Comparison of ENCODE assay signal across 1 cellular context in the genomic region with DNA sequence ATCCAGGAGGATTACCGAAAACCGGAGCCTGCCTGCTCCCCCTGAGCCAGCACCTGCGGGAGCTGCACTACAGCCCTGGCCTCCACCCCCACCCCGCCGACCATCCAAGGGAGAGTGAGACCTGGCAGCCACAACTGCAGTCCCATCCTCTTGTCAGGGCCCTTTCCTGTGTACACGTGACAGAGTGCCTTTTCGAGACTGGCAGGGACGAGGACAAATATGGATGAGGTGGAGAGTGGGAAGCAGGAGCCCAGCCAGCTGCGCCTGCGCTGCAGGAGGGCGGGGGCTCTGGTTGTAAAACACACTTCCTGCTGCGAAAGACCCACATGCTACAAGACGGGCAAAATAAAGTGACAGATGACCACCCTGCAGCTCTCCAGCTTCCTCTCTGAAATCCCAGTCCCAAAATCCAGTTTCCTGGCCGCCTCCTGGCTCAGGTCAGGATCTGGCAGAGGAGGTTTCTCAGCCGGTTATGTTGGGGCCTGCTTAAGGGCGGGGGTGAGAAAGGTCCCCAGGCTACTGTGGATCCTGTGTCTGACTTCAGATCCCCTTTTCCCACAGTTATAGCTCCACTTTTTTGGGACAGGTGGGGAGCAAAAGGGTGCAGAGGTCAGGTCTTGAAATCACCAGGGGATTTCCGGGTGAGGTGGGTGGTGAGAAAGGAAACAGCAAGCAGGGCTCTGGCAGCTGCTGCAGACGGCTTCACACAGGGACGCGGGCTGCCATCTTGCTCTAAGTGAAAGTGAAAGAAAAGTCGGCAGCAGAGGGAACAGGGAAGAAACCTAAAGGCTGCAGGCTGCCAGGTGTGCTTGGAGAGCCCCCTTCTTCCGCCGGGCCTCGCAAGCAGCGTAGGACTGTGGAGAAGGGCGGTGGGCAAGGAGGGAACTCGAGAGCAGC.
TF ChIP-seq lines count a peak whose summit lies in the region.

A gene with protein sequence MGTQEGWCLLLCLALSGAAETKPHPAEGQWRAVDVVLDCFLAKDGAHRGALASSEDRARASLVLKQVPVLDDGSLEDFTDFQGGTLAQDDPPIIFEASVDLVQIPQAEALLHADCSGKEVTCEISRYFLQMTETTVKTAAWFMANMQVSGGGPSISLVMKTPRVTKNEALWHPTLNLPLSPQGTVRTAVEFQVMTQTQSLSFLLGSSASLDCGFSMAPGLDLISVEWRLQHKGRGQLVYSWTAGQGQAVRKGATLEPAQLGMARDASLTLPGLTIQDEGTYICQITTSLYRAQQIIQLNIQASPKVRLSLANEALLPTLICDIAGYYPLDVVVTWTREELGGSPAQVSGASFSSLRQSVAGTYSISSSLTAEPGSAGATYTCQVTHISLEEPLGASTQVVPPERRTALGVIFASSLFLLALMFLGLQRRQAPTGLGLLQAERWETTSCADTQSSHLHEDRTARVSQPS (plus strand): TSS at position 695 of the 897 bp plus-strand sequence. CDS start 207 bp downstream, outside the sequence.

TF ChIP-seq in HepG2, 621 proteins besides CTCF, POLR2A, EP300 and RAD21 (continued from another document and continues in another):
- TF ChIP-seq, protein P1, sequence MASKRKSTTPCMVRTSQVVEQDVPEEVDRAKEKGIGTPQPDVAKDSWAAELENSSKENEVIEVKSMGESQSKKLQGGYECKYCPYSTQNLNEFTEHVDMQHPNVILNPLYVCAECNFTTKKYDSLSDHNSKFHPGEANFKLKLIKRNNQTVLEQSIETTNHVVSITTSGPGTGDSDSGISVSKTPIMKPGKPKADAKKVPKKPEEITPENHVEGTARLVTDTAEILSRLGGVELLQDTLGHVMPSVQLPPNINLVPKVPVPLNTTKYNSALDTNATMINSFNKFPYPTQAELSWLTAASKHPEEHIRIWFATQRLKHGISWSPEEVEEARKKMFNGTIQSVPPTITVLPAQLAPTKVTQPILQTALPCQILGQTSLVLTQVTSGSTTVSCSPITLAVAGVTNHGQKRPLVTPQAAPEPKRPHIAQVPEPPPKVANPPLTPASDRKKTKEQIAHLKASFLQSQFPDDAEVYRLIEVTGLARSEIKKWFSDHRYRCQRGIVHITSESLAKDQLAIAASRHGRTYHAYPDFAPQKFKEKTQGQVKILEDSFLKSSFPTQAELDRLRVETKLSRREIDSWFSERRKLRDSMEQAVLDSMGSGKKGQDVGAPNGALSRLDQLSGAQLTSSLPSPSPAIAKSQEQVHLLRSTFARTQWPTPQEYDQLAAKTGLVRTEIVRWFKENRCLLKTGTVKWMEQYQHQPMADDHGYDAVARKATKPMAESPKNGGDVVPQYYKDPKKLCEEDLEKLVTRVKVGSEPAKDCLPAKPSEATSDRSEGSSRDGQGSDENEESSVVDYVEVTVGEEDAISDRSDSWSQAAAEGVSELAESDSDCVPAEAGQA (IDR thresholded peaks at IDR 0.05; ENCODE audit: low read depth): 0 out of 2 replicates have a peak, but pooled peaks have one; percentile 49
- TF ChIP-seq, protein P1 (CRISPR knock-in tag; IDR thresholded peaks at IDR 0.05; ENCODE audit: borderline replicate concordance): no peak
- TF ChIP-seq TP53 (CRISPR knock-in tag; conservative IDR thresholded peaks at IDR 0.05): 0 out of 2 replicates have a peak, but pooled peaks have one; percentile 64
- 0 out of 2 replicates have a peak, but pooled peaks have one; percentile 45 for TF ChIP-seq IRF2 (CRISPR knock-in tag; IDR thresholded peaks at IDR 0.05)
- 0 out of 2 replicates have a peak, but pooled peaks have one; percentile 38 for TF ChIP-seq ZNF790 (CRISPR knock-in tag; IDR thresholded peaks at IDR 0.05; ENCODE audit: borderline replicate concordance)
- TF ChIP-seq PRMT3 (CRISPR knock-in tag; IDR thresholded peaks at IDR 0.05; ENCODE audit: borderline replicate concordance, low read depth): 0 out of 2 replicates have a peak, but pooled peaks have one; percentile 65
- TF ChIP-seq HNRNPK (IDR thresholded peaks at IDR 0.05; ENCODE audit: low read depth, low read length, poor library complexity, severe bottlenecking): no peak
- TF ChIP-seq ZSCAN22 (CRISPR knock-in tag; IDR thresholded peaks at IDR 0.05): no peak
- TF ChIP-seq ZSCAN29 (CRISPR knock-in tag; conservative IDR thresholded peaks at IDR 0.05): peak; percentile 22; the same call in 1 of the 2 replicates
- TF ChIP-seq, protein P2, sequence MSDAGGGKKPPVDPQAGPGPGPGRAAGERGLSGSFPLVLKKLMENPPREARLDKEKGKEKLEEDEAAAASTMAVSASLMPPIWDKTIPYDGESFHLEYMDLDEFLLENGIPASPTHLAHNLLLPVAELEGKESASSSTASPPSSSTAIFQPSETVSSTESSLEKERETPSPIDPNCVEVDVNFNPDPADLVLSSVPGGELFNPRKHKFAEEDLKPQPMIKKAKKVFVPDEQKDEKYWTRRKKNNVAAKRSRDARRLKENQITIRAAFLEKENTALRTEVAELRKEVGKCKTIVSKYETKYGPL (CRISPR knock-in tag; IDR thresholded peaks at IDR 0.05): 0 out of 2 replicates have a peak, but pooled peaks have one; percentile 41
- no peak for TF ChIP-seq CAMTA2 (CRISPR knock-in tag; IDR thresholded peaks at IDR 0.05; ENCODE audit: borderline replicate concordance)
- TF ChIP-seq, protein P3, sequence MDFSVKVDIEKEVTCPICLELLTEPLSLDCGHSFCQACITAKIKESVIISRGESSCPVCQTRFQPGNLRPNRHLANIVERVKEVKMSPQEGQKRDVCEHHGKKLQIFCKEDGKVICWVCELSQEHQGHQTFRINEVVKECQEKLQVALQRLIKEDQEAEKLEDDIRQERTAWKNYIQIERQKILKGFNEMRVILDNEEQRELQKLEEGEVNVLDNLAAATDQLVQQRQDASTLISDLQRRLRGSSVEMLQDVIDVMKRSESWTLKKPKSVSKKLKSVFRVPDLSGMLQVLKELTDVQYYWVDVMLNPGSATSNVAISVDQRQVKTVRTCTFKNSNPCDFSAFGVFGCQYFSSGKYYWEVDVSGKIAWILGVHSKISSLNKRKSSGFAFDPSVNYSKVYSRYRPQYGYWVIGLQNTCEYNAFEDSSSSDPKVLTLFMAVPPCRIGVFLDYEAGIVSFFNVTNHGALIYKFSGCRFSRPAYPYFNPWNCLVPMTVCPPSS (IDR thresholded peaks at IDR 0.05): no peak
- TF ChIP-seq ZNF431 (CRISPR knock-in tag; IDR thresholded peaks at IDR 0.05; ENCODE audit: borderline replicate concordance, low read depth): peak; percentile 24
- TF ChIP-seq KDM3A (CRISPR knock-in tag; IDR thresholded peaks at IDR 0.05; ENCODE audit: low read depth): no peak
- TF ChIP-seq FOSL1 (CRISPR knock-in tag; IDR thresholded peaks at IDR 0.05; ENCODE audit: borderline replicate concordance): no peak
- 0 out of 2 replicates have a peak, but pooled peaks have one; percentile 14 for TF ChIP-seq SIN3A (IDR thresholded peaks at IDR 0.05; ENCODE audit: borderline replicate concordance, low read depth, low read length)
- TF ChIP-seq ZSCAN25 (CRISPR knock-in tag; IDR thresholded peaks at IDR 0.05): peak; percentile 19; the same call in 1 of the 2 replicates
- peak; percentile 75; the same call in 1 of the 2 replicates for TF ChIP-seq ZNF598 (CRISPR knock-in tag; IDR thresholded peaks at IDR 0.05; ENCODE audit: borderline replicate concordance)
- TF ChIP-seq, protein P4, sequence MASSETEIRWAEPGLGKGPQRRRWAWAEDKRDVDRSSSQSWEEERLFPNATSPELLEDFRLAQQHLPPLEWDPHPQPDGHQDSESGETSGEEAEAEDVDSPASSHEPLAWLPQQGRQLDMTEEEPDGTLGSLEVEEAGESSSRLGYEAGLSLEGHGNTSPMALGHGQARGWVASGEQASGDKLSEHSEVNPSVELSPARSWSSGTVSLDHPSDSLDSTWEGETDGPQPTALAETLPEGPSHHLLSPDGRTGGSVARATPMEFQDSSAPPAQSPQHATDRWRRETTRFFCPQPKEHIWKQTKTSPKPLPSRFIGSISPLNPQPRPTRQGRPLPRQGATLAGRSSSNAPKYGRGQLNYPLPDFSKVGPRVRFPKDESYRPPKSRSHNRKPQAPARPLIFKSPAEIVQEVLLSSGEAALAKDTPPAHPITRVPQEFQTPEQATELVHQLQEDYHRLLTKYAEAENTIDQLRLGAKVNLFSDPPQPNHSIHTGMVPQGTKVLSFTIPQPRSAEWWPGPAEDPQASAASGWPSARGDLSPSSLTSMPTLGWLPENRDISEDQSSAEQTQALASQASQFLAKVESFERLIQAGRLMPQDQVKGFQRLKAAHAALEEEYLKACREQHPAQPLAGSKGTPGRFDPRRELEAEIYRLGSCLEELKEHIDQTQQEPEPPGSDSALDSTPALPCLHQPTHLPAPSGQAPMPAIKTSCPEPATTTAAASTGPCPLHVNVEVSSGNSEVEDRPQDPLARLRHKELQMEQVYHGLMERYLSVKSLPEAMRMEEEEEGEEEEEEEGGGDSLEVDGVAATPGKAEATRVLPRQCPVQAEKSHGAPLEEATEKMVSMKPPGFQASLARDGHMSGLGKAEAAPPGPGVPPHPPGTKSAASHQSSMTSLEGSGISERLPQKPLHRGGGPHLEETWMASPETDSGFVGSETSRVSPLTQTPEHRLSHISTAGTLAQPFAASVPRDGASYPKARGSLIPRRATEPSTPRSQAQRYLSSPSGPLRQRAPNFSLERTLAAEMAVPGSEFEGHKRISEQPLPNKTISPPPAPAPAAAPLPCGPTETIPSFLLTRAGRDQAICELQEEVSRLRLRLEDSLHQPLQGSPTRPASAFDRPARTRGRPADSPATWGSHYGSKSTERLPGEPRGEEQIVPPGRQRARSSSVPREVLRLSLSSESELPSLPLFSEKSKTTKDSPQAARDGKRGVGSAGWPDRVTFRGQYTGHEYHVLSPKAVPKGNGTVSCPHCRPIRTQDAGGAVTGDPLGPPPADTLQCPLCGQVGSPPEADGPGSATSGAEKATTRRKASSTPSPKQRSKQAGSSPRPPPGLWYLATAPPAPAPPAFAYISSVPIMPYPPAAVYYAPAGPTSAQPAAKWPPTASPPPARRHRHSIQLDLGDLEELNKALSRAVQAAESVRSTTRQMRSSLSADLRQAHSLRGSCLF (CRISPR knock-in tag; IDR thresholded peaks at IDR 0.05; ENCODE audit: borderline replicate concordance): no peak
- TF ChIP-seq, protein P5, sequence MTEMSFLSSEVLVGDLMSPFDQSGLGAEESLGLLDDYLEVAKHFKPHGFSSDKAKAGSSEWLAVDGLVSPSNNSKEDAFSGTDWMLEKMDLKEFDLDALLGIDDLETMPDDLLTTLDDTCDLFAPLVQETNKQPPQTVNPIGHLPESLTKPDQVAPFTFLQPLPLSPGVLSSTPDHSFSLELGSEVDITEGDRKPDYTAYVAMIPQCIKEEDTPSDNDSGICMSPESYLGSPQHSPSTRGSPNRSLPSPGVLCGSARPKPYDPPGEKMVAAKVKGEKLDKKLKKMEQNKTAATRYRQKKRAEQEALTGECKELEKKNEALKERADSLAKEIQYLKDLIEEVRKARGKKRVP (CRISPR knock-in tag; IDR thresholded peaks at IDR 0.05): 0 out of 4 replicates have a peak, but pooled peaks of 1 of the 2 experiments have one; percentile 44
- TF ChIP-seq, protein P6, sequence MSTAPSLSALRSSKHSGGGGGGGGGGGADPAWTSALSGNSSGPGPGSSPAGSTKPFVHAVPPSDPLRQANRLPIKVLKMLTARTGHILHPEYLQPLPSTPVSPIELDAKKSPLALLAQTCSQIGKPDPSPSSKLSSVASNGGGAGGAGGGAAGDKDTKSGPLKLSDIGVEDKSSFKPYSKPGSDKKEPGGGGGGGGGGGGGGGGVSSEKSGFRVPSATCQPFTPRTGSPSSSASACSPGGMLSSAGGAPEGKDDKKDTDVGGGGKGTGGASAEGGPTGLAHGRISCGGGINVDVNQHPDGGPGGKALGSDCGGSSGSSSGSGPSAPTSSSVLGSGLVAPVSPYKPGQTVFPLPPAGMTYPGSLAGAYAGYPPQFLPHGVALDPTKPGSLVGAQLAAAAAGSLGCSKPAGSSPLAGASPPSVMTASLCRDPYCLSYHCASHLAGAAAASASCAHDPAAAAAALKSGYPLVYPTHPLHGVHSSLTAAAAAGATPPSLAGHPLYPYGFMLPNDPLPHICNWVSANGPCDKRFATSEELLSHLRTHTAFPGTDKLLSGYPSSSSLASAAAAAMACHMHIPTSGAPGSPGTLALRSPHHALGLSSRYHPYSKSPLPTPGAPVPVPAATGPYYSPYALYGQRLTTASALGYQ (CRISPR knock-in tag; IDR thresholded peaks at IDR 0.05): peak; percentile 72; the same call in 1 of the 2 replicates
- no peak for TF ChIP-seq ZNF589 (CRISPR knock-in tag; conservative IDR thresholded peaks at IDR 0.05)
- TF ChIP-seq ZNF672 (CRISPR knock-in tag; IDR thresholded peaks at IDR 0.05): no peak
- 0 out of 2 replicates have a peak, but pooled peaks have one; percentile 13 for TF ChIP-seq MTF1 (CRISPR knock-in tag; IDR thresholded peaks at IDR 0.05)
- peak; percentile 48; the same call in 1 of the 2 replicates for TF ChIP-seq ZBTB20 (CRISPR knock-in tag; IDR thresholded peaks at IDR 0.05; ENCODE audit: borderline replicate concordance, low read depth)
- TF ChIP-seq, protein P7, sequence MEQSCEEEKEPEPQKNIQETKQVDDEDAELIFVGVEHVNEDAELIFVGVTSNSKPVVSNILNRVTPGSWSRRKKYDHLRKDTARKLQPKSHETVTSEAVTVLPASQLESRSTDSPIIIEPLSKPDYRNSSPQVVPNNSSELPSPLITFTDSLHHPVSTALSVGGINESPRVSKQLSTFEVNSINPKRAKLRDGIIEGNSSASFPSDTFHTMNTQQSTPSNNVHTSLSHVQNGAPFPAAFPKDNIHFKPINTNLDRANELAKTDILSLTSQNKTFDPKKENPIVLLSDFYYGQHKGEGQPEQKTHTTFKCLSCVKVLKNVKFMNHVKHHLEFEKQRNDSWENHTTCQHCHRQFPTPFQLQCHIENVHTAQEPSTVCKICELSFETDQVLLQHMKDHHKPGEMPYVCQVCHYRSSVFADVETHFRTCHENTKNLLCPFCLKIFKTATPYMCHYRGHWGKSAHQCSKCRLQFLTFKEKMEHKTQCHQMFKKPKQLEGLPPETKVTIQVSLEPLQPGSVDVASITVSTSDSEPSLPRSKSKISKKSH (CRISPR knock-in tag; IDR thresholded peaks at IDR 0.05; ENCODE audit: borderline replicate concordance): no peak
- no peak for TF ChIP-seq ZKSCAN5 (CRISPR knock-in tag; IDR thresholded peaks at IDR 0.05)
- TF ChIP-seq ZBTB3 (CRISPR knock-in tag; IDR thresholded peaks at IDR 0.05; ENCODE audit: borderline replicate concordance, low read depth): 0 out of 2 replicates have a peak, but pooled peaks have one; percentile 33
- TF ChIP-seq, protein P8, sequence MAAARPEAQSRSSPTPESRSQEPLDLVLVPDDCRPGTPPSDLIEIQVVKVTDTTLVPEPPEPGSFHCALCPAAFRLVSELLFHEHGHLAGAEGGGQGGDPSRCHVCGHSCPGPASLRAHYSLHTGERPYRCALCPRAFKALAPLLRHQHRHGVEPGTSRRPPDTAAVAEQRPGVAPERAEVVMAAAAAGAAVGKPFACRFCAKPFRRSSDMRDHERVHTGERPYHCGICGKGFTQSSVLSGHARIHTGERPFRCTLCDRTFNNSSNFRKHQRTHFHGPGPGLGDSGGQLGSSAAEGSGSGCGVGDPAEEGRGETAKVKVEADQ (CRISPR knock-in tag; IDR thresholded peaks at IDR 0.05; ENCODE audit: borderline replicate concordance): peak; percentile 59; the same call in 1 of the 2 replicates
